In genomic region chrX:64977051-64977450, GRCh38 we compare ENCODE assay signal across 1 cellular context.
TF ChIP-seq lines count a peak whose summit lies in the region.

No MANE protein-coding gene starts in this region.

TF ChIP-seq in WTC11, 78 proteins besides CTCF, POLR2A, EP300 and RAD21 (continued from another document):
- TF ChIP-seq ZNF281 (CRISPR knock-in tag; IDR thresholded peaks at IDR 0.05) (no peak), ETV6 (CRISPR knock-in tag; IDR thresholded peaks at IDR 0.05) (no peak), CREB1 (CRISPR knock-in tag; IDR thresholded peaks at IDR 0.05) (no peak), SMAD4 (CRISPR knock-in tag; IDR thresholded peaks at IDR 0.05) (no peak), KAT7 (CRISPR knock-in tag; IDR thresholded peaks at IDR 0.05; ENCODE audit: borderline replicate concordance) (no peak), ELF4 (CRISPR knock-in tag; IDR thresholded peaks at IDR 0.05; ENCODE audit: low read depth) (no peak)
